Comparison of ENCODE assay signal across 34 cellular contexts in genomic region chr3:14262212-14262611, GRCh38.
DNase-seq lines count a peak whose midpoint lies in the region; ATAC-seq, FAIRE-seq and TF ChIP-seq lines count a peak whose summit lies in the region.
"Had no signal": no experiment of that assay in that cellular context is flagged by ENCODE, and none has a peak within 500 bp of the region (broad histone marks: within the 10 kb centered on the region; RNA-seq: fewer than 3 reads in every experiment).

No MANE protein-coding gene starts in this region.

- CTCF ChIA-PET in K562 (lab: Yijun Ruan, JAX; ENCODE audit: low intra/inter-chr PET ratio): interaction anchor here (0.8 to 6.2 kb wide), 4 partner anchors 13 to 206 kb away, joined by 4 to 69 read pairs (median 23); no protein-coding TSS in a partner anchor

- no peaks in the 10 kb centered on the region for H3K4me1 ChIP-seq in right cardiac atrium (ENCODE audit: control insufficient read depth, insufficient read depth, low read length)
- peaks cover 5% of the 10 kb centered on the region for H3K4me1 ChIP-seq in left ventricle myocardium inferior
- H3K4me1 ChIP-seq in K562 (replicated peaks in 1 of 2; ENCODE audit: control insufficient read depth in 2 of 2, insufficient read depth in 2 of 2, low read length in 2 of 2): peaks cover 21 to 25% of the 10 kb centered on the region in 2 experiments
- H3K4me1 ChIP-seq in endodermal cell (ENCODE audit: control insufficient read depth, insufficient read depth, low read length): peaks cover 8% of the 10 kb centered on the region
- H3K4me1 ChIP-seq: left lung, prostate gland, sigmoid colon had no signal

- H3K9me3 Mint-ChIP-seq in nephron: peaks cover 5% of the 10 kb centered on the region
- H3K9me3 Mint-ChIP-seq in endodermal cell: no peaks in the 10 kb centered on the region
- peaks cover 6% of the 10 kb centered on the region for H3K9me3 Mint-ChIP-seq in mesothelial cell of epicardium
- H3K9me3 Mint-ChIP-seq: activated CD4-positive, alpha-beta T cell treated with anti-CD3 and anti-CD28 coated beads, Interleukin-2, amount 10 ng/mL, durations not matched to agents 24 days and 14 days had no signal

- FAIRE-seq in K562 (lab: Jason Lieb, UNC): no peak
- FAIRE-seq: bronchial epithelial cell, colon, GM12892 had no signal

- H3K4me3 Mint-ChIP-seq in nephron (no peak overlapping the region), endodermal cell (no peak overlapping the region), mesothelial cell of epicardium (no peak overlapping the region)
- H3K4me3 Mint-ChIP-seq: activated CD4-positive, alpha-beta T cell treated with anti-CD3 and anti-CD28 coated beads, Interleukin-2, amount 10 ng/mL, durations not matched to agents 24 days and 14 days; activated naive CD8-positive, alpha-beta T cell; naive B cell had no signal

- 53% methylated on average over 1 of the region's 1 CpG for WGBS in right cardiac atrium
- 41% methylated on average over 1 of the region's 1 CpG for WGBS in K562 (ENCODE audit: insufficient coverage, low coverage, missing lambda C conversion rate)
- WGBS in endodermal cell (ENCODE audit: insufficient coverage in 1 of 2, insufficient read length in 1 of 2), 2 experiments: 94 to 100% methylated on average over 1 of the region's 1 CpG

- H3K36me3 ChIP-seq in left ventricle myocardium inferior: no peaks in the 10 kb centered on the region
- no peaks in the 10 kb centered on the region for H3K36me3 ChIP-seq in K562 (ENCODE audit: control insufficient read depth, insufficient read depth, low read length)
- no peaks in the 10 kb centered on the region for H3K36me3 ChIP-seq in endodermal cell (ENCODE audit: control insufficient read depth, insufficient read depth, low read length)
- H3K36me3 ChIP-seq: left lung, prostate gland, sigmoid colon, upper lobe of left lung had no signal

- H3K27me3 Mint-ChIP-seq in nephron (ENCODE audit: low read depth) (peaks cover 37% of the 10 kb centered on the region), endodermal cell (ENCODE audit: insufficient read depth) (peaks cover 24% of the 10 kb centered on the region), mesothelial cell of epicardium (ENCODE audit: low read depth) (no peaks in the 10 kb centered on the region)

- POLR2A ChIA-PET in K562 (lab: Yijun Ruan, JAX): interaction anchor here (0.6 to 1.0 kb wide), 2 partner anchors 205 to 402 kb away, joined by 3 read pairs; no protein-coding TSS in a partner anchor

- no peak for TF ChIP-seq RAD21 in K562 (CRISPR knock-in tag; conservative IDR thresholded peaks at IDR 0.05 in 1 of 2, IDR thresholded peaks at IDR 0.05 in 1 of 2)

- H4K20me1 ChIP-seq in K562 (replicated peaks; ENCODE audit: control insufficient read depth, insufficient read depth, low read length): no peaks in the 10 kb centered on the region

- H3K27ac ChIP-seq in right cardiac atrium (ENCODE audit: low read length): no peak overlapping the region
- H3K27ac ChIP-seq in left ventricle myocardium inferior (replicated peaks): no peak overlapping the region
- H3K27ac ChIP-seq in K562 (ENCODE audit: extremely low read depth, low read depth, low read length): no peak overlapping the region
- no peak overlapping the region for H3K27ac ChIP-seq in endodermal cell (ENCODE audit: low read depth, low read length)
- H3K27ac ChIP-seq: C4-2B, left lung, prostate gland, sigmoid colon, upper lobe of left lung had no signal

- intact Hi-C loops in right cardiac atrium (cut with DNase I): loop anchor here in 3 of 4 donors (5.0 kb wide), 1 partner anchor 205 kb away; no protein-coding TSS in a partner anchor
- intact Hi-C loops in left ventricle myocardium inferior (cut with micrococcal nuclease): loop anchor here (5.0 kb wide), 1 partner anchor 205 kb away; no protein-coding TSS in a partner anchor
- intact Hi-C loops in K562 (cut with micrococcal nuclease): loop anchor here (5.0 to 10.0 kb wide), 4 partner anchors 245 to 660 kb away; no protein-coding TSS in a partner anchor

- TF ChIP-seq EP300 in K562 (IDR thresholded peaks at IDR 0.05; ENCODE audit: low read length): peak; percentile 23; the same call in 1 of the 2 replicates

- no peak overlapping the region for H2AFZ ChIP-seq in K562 (ENCODE audit: low read depth, low read length)

- H3K9ac ChIP-seq in K562 (ENCODE audit: insufficient read depth in 1 of 2, low read depth in 2 of 2, low read length in 2 of 2): no peak overlapping the region
- H3K9ac ChIP-seq in endodermal cell (ENCODE audit: extremely low read depth, low read length, poor library complexity, severe bottlenecking): no peak overlapping the region

- TF ChIP-seq CTCF in left ventricle myocardium inferior (IDR thresholded peaks at IDR 0.05; ENCODE audit: borderline replicate concordance) (no peak), K562 (IDR thresholded peaks at IDR 0.05 in 2 of 3, conservative IDR thresholded peaks at IDR 0.05 in 1 of 3; ENCODE audit: insufficient read depth in 2 of 3, low read depth in 1 of 3, low read length in 3 of 3) (no peak), nephron (IDR thresholded peaks at IDR 0.05; ENCODE audit: unreplicated experiment in 3 of 3) (no peak), endodermal cell (conservative IDR thresholded peaks at IDR 0.05) (no peak), mesothelial cell of epicardium (IDR thresholded peaks at IDR 0.05; ENCODE audit: unreplicated experiment) (no peak)

- in situ Hi-C loops in K562 (cut with MboI): loop anchor here (5.0 kb wide), 2 partner anchors 60 to 205 kb away; no protein-coding TSS in a partner anchor

- TF ChIP-seq POLR2A in K562 (conservative IDR thresholded peaks at IDR 0.05): no peak

- H3K4me1 Mint-ChIP-seq in nephron: peaks cover 32% of the 10 kb centered on the region
- H3K4me1 Mint-ChIP-seq in endodermal cell: peaks cover 7% of the 10 kb centered on the region
- peaks cover 5% of the 10 kb centered on the region for H3K4me1 Mint-ChIP-seq in mesothelial cell of epicardium
- H3K4me1 Mint-ChIP-seq: activated CD4-positive, alpha-beta T cell treated with anti-CD3 and anti-CD28 coated beads, Interleukin-2, amount 10 ng/mL, durations not matched to agents 24 days and 14 days; naive B cell had no signal

- ATAC-seq in right cardiac atrium: peak; percentile 38 to 67
- peak; percentile 18; the same call in 2 of the 3 replicates for ATAC-seq in K562
- no peak for ATAC-seq in HG02623 (IDR thresholded peaks at IDR 0.05; ENCODE audit: unreplicated experiment)
- ATAC-seq: left lung had no signal

- H3K27ac Mint-ChIP-seq in nephron (peak overlapping the region; percentile 12 to 83 (median 82)), endodermal cell (no peak overlapping the region), mesothelial cell of epicardium (no peak overlapping the region)
- H3K27ac Mint-ChIP-seq: activated CD4-positive, alpha-beta T cell treated with anti-CD3 and anti-CD28 coated beads, Interleukin-2, amount 10 ng/mL, durations not matched to agents 24 days and 14 days; activated naive CD8-positive, alpha-beta T cell had no signal

- H3K4me2 ChIP-seq in K562 (ENCODE audit: insufficient read depth, low read length): no peak overlapping the region

- H3K9me3 ChIP-seq in right cardiac atrium (ENCODE audit: control insufficient read depth, low read length): no peaks in the 10 kb centered on the region
- H3K9me3 ChIP-seq in left ventricle myocardium inferior (replicated peaks): peaks cover 3% of the 10 kb centered on the region
- no peaks in the 10 kb centered on the region; the same call in 1 of the 2 replicates for H3K9me3 ChIP-seq in K562 (replicated peaks; ENCODE audit: control insufficient read depth, insufficient read depth, low read depth, low read length)
- H3K9me3 ChIP-seq in endodermal cell (ENCODE audit: control insufficient read depth, low read length): no peaks in the 10 kb centered on the region
- H3K9me3 ChIP-seq: left lung, prostate gland, sigmoid colon, upper lobe of left lung had no signal

- DNase-seq in right cardiac atrium (no peak), left ventricle myocardium inferior (no peak), K562 (ENCODE audit: extremely low read depth in 1 of 4, low spot score in 3 of 4) (peak in 2 of 4 experiments; percentile 44 to 51), NCI-H1694 (lab: John Stamatoyannopoulos, UW) (no peak), endodermal cell (no peak), mesothelial cell of epicardium (ENCODE audit: low spot score in 2 of 2, unreplicated experiment in 2 of 2) (no peak)
- DNase-seq: activated CD4-positive, alpha-beta T cell treated with anti-CD3 and anti-CD28 coated beads, Interleukin-2, amount 10 ng/mL, durations not matched to agents 24 days and 14 days; activated effector memory CD4-positive, alpha-beta T cell treated with Interleukin-2 at 50 U/mL for 16 hours; activated T-cell treated with anti-CD3 and anti-CD28 coated beads, Interleukin-2, amount 50 U/mL, for 1 hour; COR-L47; HCEC 1CT; Kasumi-1; left lung; naive B cell; NCI-H1092; NCI-H1930; NCI-H2171 treated with DMSO at 0.1 percent for 48 hours; NCI-H526; SHP77; sigmoid colon; stimulated activated CD4-positive, alpha-beta T cell treated with anti-CD3 and anti-CD28 coated beads, Interleukin-15, amount 100 ng/mL, for 24 hours; stimulated activated CD4-positive, alpha-beta T cell treated with anti-CD3 and anti-CD28 coated beads, Interleukin-4, amount 100 ng/mL, for 4 hours; substantia nigra; SW 1271; T-helper 9 cell; upper lobe of left lung had no signal

- no TSS peak for BruUV-seq in K562 (replicated peaks; lab: Mats Ljungman, UMichigan)

- no peaks in the 10 kb centered on the region for H3K36me3 Mint-ChIP-seq in nephron (ENCODE audit: low read depth)
- H3K36me3 Mint-ChIP-seq in endodermal cell (ENCODE audit: low read depth): no peaks in the 10 kb centered on the region
- H3K36me3 Mint-ChIP-seq in mesothelial cell of epicardium: no peaks in the 10 kb centered on the region
- H3K36me3 Mint-ChIP-seq: activated naive CD8-positive, alpha-beta T cell; naive B cell had no signal

- no peaks in the 10 kb centered on the region for H3K9me1 ChIP-seq in K562 (ENCODE audit: control insufficient read depth, insufficient read depth, low read length)

- H3K27me3 ChIP-seq in right cardiac atrium (ENCODE audit: control insufficient read depth, insufficient read depth) (no peaks in the 10 kb centered on the region), left ventricle myocardium inferior (ENCODE audit: low read depth) (peaks cover 90% of the 10 kb centered on the region), K562 (ENCODE audit: control insufficient read depth in 2 of 2, insufficient read depth in 2 of 2, low read length in 2 of 2) (no peaks in the 10 kb centered on the region), endodermal cell (ENCODE audit: control insufficient read depth, insufficient read depth, low read length, poor library complexity, severe bottlenecking) (no peaks in the 10 kb centered on the region)
- H3K27me3 ChIP-seq: sigmoid colon, upper lobe of left lung had no signal

- H3K4me3 ChIP-seq in right cardiac atrium (ENCODE audit: low read length) (no peak overlapping the region), left ventricle myocardium inferior (no peak overlapping the region), K562 (no peak overlapping the region), endodermal cell (ENCODE audit: low read length) (no peak overlapping the region)
- H3K4me3 ChIP-seq: left lung, prostate gland, sigmoid colon, upper lobe of left lung had no signal

- no peaks in the 10 kb centered on the region for H3K79me2 ChIP-seq in K562 (ENCODE audit: control insufficient read depth, insufficient read depth, low read length)

TF ChIP-seq in K562, 482 proteins besides CTCF, POLR2A, EP300 and RAD21 (continues in another document):
- TF ChIP-seq NFRKB (IDR thresholded peaks at IDR 0.05; ENCODE audit: low read depth): no peak

Comparison
In these comparisons a context has a peak if more than half of its experiments do, and no peak if none do; other contexts are left out.
1. H3K27ac Mint-ChIP-seq: peak in nephron (3 of 3); none in endodermal cell (single experiment) and mesothelial cell of epicardium (single experiment).